In genomic region chr14:21455912-21456667, GRCh38 we compare ENCODE assay signal across 8 cellular contexts. TPM values are rescaled to one million over a fixed set of nuclear protein-coding genes. Genes with fewer than 3 reads are reported as not detected.
DNase-seq lines count a peak whose midpoint lies in the region; ATAC-seq, FAIRE-seq and TF ChIP-seq lines count a peak whose summit lies in the region.

Gene CHD8 (minus strand): TSS chr14:21456123. CDS start chr14:21431643, 24,480 bp downstream.

- peaks cover 6 to 8% of the 10 kb centered on the region in 2 experiments for H3K36me3 ChIP-seq in HepG2 (replicated peaks in 1 of 2; ENCODE audit: control insufficient read depth in 1 of 2, insufficient read depth in 2 of 2, low read length in 2 of 2)

- peak; percentile 99 for FAIRE-seq in HepG2 (lab: Jason Lieb, UNC)

- POLR2A ChIA-PET in HepG2 (lab: Yijun Ruan, JAX) = interaction anchor here (0.6 to 4.7 kb wide), 27 partner anchors 9 to 1551 kb away, joined by 3 to 211 read pairs (median 4); partner anchors contain the start of genes APEX1, METTL3, RAB2B and SALL2

- peak within 1 kb of the TSS; percentile 90 to 95 (median 93) for H3K4me3 ChIP-seq in HepG2 (replicated peaks in 1 of 3; ENCODE audit: insufficient read depth in 1 of 3, low read depth in 2 of 3, low read length in 3 of 3)

- H3K4me1 ChIP-seq in HepG2 (ENCODE audit: insufficient read depth, low read length) = peaks cover 38% of the 10 kb centered on the region

- peak within 1 kb of the TSS; percentile 93 for H2AFZ ChIP-seq in HepG2 (ENCODE audit: low read length)

- H3K79me2 ChIP-seq in HepG2 (ENCODE audit: insufficient read depth, low read length) = peaks cover 43% of the 10 kb centered on the region

- intact Hi-C loops in HepG2 (cut with micrococcal nuclease; ENCODE audit: unreplicated experiment) = loop anchor here (1.0 to 5.0 kb wide), 5 partner anchors 19 to 101 kb away; partner anchors contain the start of genes METTL3 and RAB2B

- H3K9ac ChIP-seq in HepG2 (ENCODE audit: insufficient read depth, low read depth, low read length) = peak within 1 kb of the TSS; percentile 97

- H3K27ac ChIP-seq in C4-2B (peak within 1 kb of the TSS; percentile 90), HepG2 (ENCODE audit: extremely low read length, insufficient read depth, low read length) (peak within 1 kb of the TSS; percentile 96)

- TF ChIP-seq POLR2A in HepG2 (IDR thresholded peaks at IDR 0.05; ENCODE audit: insufficient read depth in 1 of 2, low read depth in 2 of 2, low read length in 2 of 2) = peak; percentile 91 to 95

- ATAC-seq in GM19351 (IDR thresholded peaks at IDR 0.05; ENCODE audit: unreplicated experiment) (peak; percentile 95), HG03558 (IDR thresholded peaks at IDR 0.05; ENCODE audit: extremely low read depth, unreplicated experiment) (peak; percentile 93), HepG2 (peak; percentile 99)

- CTCF ChIA-PET in HepG2 (lab: Yijun Ruan, JAX; ENCODE audit: low intra/inter-chr PET ratio, low total read pairs) = interaction anchor here (0.6 to 1.9 kb wide), 8 partner anchors 19 to 279 kb away, joined by 3 to 19 read pairs (median 3); partner anchors contain the start of genes RAB2B and TOX4

- in situ Hi-C loops in HepG2 (cut with HindIII; ENCODE audit: extremely low pct_ligation_motif_present, low pct_unique_long_range_greater_than_20kb) = no loop called here

- H3K4me2 ChIP-seq in HepG2 (ENCODE audit: low read depth, low read length) = peak within 1 kb of the TSS; percentile 93

- WGBS in HepG2 (ENCODE audit: low lambda C conversion rate) = under 1% methylated on average over 29 of the region's 36 CpGs

- peaks cover 10% of the 10 kb centered on the region for H4K20me1 ChIP-seq in HepG2 (ENCODE audit: insufficient read depth, low read length)

- no TSS peak for BruUV-seq in HepG2 (replicated peaks; lab: Mats Ljungman, UMichigan)

- peak; percentile 99 for DNase-seq in NCI-H748 treated with DMSO at 0.1 percent for 48 hours (lab: John Stamatoyannopoulos, UW)
- peak; percentile 99 for DNase-seq in activated CD4-positive, alpha-beta T cell treated with anti-CD3 and anti-CD28 coated beads, Interleukin-2, amount 50 U/mL, for 4 hours
- DNase-seq in dermis blood vessel endothelial cell = peak; percentile 100
- DNase-seq in HepG2 (ENCODE audit: low spot score) = peak; percentile 100
- DNase-seq in stimulated activated CD4-positive, alpha-beta T cell treated with anti-CD3 and anti-CD28 coated beads, Interleukin-4, amount 100 ng/mL, for 24 hours = peak; percentile 100

- peak; percentile 63 for TF ChIP-seq RAD21 in HepG2 (CRISPR knock-in tag; IDR thresholded peaks at IDR 0.05)

- no peaks in the 10 kb centered on the region; a peak in 1 of 5 replicates for H3K27me3 ChIP-seq in HepG2 (ENCODE audit: control insufficient read depth in 1 of 2, insufficient read depth in 2 of 2, low read length in 2 of 2)

- no peaks in the 10 kb centered on the region for H3K9me3 ChIP-seq in HepG2 (ENCODE audit: low read length)

- peak in 1 of 2 experiments; percentile 46; a peak in 1 of 4 replicates for TF ChIP-seq EP300 in HepG2 (IDR thresholded peaks at IDR 0.05; ENCODE audit: low read depth in 2 of 2, low read length in 2 of 2)
- TF ChIP-seq EP300 in HepG2 (CRISPR knock-in tag; IDR thresholded peaks at IDR 0.05; ENCODE audit: borderline replicate concordance) = no peak

- TF ChIP-seq CTCF in C4-2B (conservative IDR thresholded peaks at IDR 0.05) (peak; percentile 80), HepG2 (CRISPR knock-in tag; IDR thresholded peaks at IDR 0.05) (peak; percentile 96)

TF ChIP-seq in HepG2, 621 proteins besides CTCF, POLR2A, EP300 and RAD21 (continues in another document):
- TF ChIP-seq ZBTB46 (CRISPR knock-in tag; IDR thresholded peaks at IDR 0.05; ENCODE audit: borderline replicate concordance) (no peak), ZNF552 (CRISPR knock-in tag; IDR thresholded peaks at IDR 0.05; ENCODE audit: borderline replicate concordance) (no peak), MXD3 (CRISPR knock-in tag; IDR thresholded peaks at IDR 0.05) (peak; percentile 45; the same call in 1 of the 2 replicates), ATF1 (CRISPR knock-in tag; IDR thresholded peaks at IDR 0.05) (peak; percentile 92), FOXA3 (CRISPR knock-in tag; IDR thresholded peaks at IDR 0.05) (peak; percentile 70), MXD1 (CRISPR knock-in tag; IDR thresholded peaks at IDR 0.05) (peak; percentile 96; the same call in 1 of the 2 replicates), ZC3H4 (CRISPR knock-in tag; IDR thresholded peaks at IDR 0.05; ENCODE audit: borderline replicate concordance) (peak; percentile 65; the same call in 1 of the 2 replicates), RXRB (CRISPR knock-in tag; IDR thresholded peaks at IDR 0.05; ENCODE audit: borderline replicate concordance) (peak; percentile 80; the same call in 1 of the 2 replicates), MYNN (CRISPR knock-in tag; IDR thresholded peaks at IDR 0.05; ENCODE audit: low read depth) (no peak)

RNA-seq across cellular contexts. Expression of gene CHD8, which starts in this region (rescaled TPM):
- total RNA-seq in dermis blood vessel endothelial cell (51.9 and 84.9 TPM in 2 replicates), HepG2 (2016; rRNA removed; fragmentation: Illumina TruSeq; extraction: Trizol) (79.6 and 92.9 TPM in 2 replicates)
- 18.6 and 23.0 TPM in 2 replicates for total RNA-seq in HepG2 (2016; cell fraction: cytosol; rRNA removed; fragmentation: Illumina TruSeq; extraction: Trizol; ENCODE audit: low read depth)
- total RNA-seq in HepG2 (2016; cell fraction: insoluble cytoplasmic fraction; rRNA removed; fragmentation: Illumina TruSeq; extraction: Trizol) = 76.5 and 78.0 TPM in 2 replicates
- 36.9 and 37.8 TPM in 2 replicates for total RNA-seq in HepG2 (2016; cell fraction: membrane; rRNA removed; fragmentation: Illumina TruSeq; extraction: Trizol)
- 104 and 115 TPM in 2 replicates for total RNA-seq in HepG2 (2016; cell fraction: nucleus; rRNA removed; fragmentation: Illumina TruSeq; extraction: Trizol)
- 35.1 and 43.9 TPM in 2 replicates for polyA plus RNA-seq in HepG2 (2011; rRNA removed)
- polyA plus RNA-seq in HepG2 (2011; cell fraction: cytosol; rRNA removed) = 23.3 and 26.1 TPM in 2 replicates
- 90.8 and 104 TPM in 2 replicates for polyA plus RNA-seq in HepG2 (2011; cell fraction: nucleus; rRNA removed)
- 55.5 and 57.3 TPM in 2 replicates for polyA plus RNA-seq in HepG2 (2012)
- polyA plus RNA-seq in HepG2 (2016; cell fraction: cytosol; fragmentation: Illumina TruSeq; extraction: Trizol; ENCODE audit: low read depth) = 3.9 and 5.2 TPM in 2 replicates
- polyA plus RNA-seq in HepG2 (2016; cell fraction: insoluble cytoplasmic fraction; fragmentation: Illumina TruSeq; extraction: Trizol; ENCODE audit: low read depth) = 51.4 and 70.8 TPM in 2 replicates
- 10.4 and 13.2 TPM in 2 replicates for polyA plus RNA-seq in HepG2 (2016; cell fraction: membrane; fragmentation: Illumina TruSeq; extraction: Trizol; ENCODE audit: low read depth)
- 135 and 137 TPM in 2 replicates for polyA plus RNA-seq in HepG2 (2016; cell fraction: nucleus; fragmentation: Illumina TruSeq; extraction: Trizol; ENCODE audit: insufficient read depth, low read depth)
- 108 and 125 TPM in 2 replicates for polyA minus RNA-seq in HepG2 (2011; rRNA and poly(A)+ RNA removed; ENCODE audit: low replicate concordance)
- polyA minus RNA-seq in HepG2 (2011; cell fraction: cytosol; rRNA and poly(A)+ RNA removed) = 44.5 and 60.9 TPM in 2 replicates
- polyA minus RNA-seq in HepG2 (2011; cell fraction: nucleus; rRNA and poly(A)+ RNA removed) = 110 and 124 TPM in 2 replicates

Comparison
In these comparisons a context has a peak if more than half of its experiments do, and no peak if none do; other contexts are left out.
1. Peak in every context shown above with its lines: DNase-seq, ATAC-seq, H3K4me3 ChIP-seq and H3K27ac ChIP-seq.